12 cellular contexts compared by ENCODE assay signal in the genomic region with DNA sequence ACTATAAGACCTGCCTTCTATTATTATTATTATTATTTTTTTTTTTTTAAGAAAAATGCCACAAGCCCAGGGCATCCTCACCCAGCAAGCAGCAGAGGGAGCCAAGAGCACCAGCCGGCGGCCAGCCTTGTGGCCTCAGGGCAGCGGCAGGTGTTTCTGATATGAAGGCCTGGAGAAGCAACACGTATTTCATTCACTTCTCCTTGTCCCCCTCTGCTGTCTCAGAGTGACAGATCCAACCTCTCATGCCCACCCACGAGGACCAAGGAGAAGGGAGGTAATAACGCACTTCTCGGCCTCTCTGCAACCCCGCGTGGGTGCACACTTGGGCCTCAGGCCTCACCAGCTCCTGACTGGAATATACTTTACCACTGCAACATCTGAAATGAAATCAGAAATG. TPM values are rescaled to one million over a fixed set of nuclear protein-coding genes. Genes with fewer than 3 reads are reported as not detected.
A peak's percentile ranks its signal among the peaks of the same experiment; 100 is the strongest.
DNase-seq lines count a peak whose midpoint lies in the region; ATAC-seq, FAIRE-seq and TF ChIP-seq lines count a peak whose summit lies in the region.
"Had no signal": no experiment of that assay in that cellular context is flagged by ENCODE, and none has a peak within 500 bp of the region (broad histone marks: within the 10 kb centered on the region; RNA-seq: fewer than 3 reads in every experiment).

No MANE protein-coding gene starts in this region.

- H3K4me2 ChIP-seq in keratinocyte (ENCODE audit: control insufficient read depth, extremely low read depth, insufficient read depth, low read depth, low read length) = no peak overlapping the region

- H3K9me3 ChIP-seq in keratinocyte (ENCODE audit: control insufficient read depth, low read depth, low read length) = no peaks in the 10 kb centered on the region
- H3K9me3 ChIP-seq: breast epithelium, SJCRH30 had no signal

- peaks cover 10% of the 10 kb centered on the region for H3K4me1 ChIP-seq in keratinocyte (ENCODE audit: control insufficient read depth, extremely low read depth, insufficient read depth, low read length)
- H3K4me1 ChIP-seq: breast epithelium, SJCRH30 had no signal

- H3K9ac ChIP-seq in keratinocyte (ENCODE audit: control insufficient read depth, extremely low read depth, insufficient read depth, low read length) = no peak overlapping the region

- intact Hi-C loops in left ventricle myocardium superior (cut with micrococcal nuclease) = no loop called here
- intact Hi-C loops in Right ventricle myocardium inferior (cut with DNase I) = no loop called here

- H3K79me2 ChIP-seq in keratinocyte (ENCODE audit: control insufficient read depth, insufficient read depth, low read length) = peaks cover 83% of the 10 kb centered on the region

- H2AFZ ChIP-seq in keratinocyte (ENCODE audit: control insufficient read depth, low read length) = no peak overlapping the region

- TF ChIP-seq CTCF in keratinocyte (optimal IDR thresholded peaks at IDR 0.05 in 1 of 3, IDR thresholded peaks at IDR 0.05 in 1 of 3, conservative IDR thresholded peaks at IDR 0.05 in 1 of 3; ENCODE audit: extremely low read depth in 1 of 3, insufficient read depth in 2 of 3, low read length in 3 of 3) = peak in 2 of 3 experiments; percentile 25 to 30

- dilution Hi-C loops in keratinocyte (cut with MboI; ENCODE audit: extremely low pct_ligation_motif_present, low sequenced_read_pairs) = no loop called here

- H3K4me3 ChIP-seq in keratinocyte (ENCODE audit: control insufficient read depth in 2 of 3, extremely low read depth in 1 of 3, insufficient read depth in 2 of 3, low read depth in 1 of 3, low read length in 3 of 3) = no peak overlapping the region
- H3K4me3 ChIP-seq: breast epithelium, SJCRH30 had no signal

- H3K36me3 ChIP-seq in keratinocyte (ENCODE audit: control insufficient read depth in 2 of 2, extremely low read depth in 1 of 2, insufficient read depth in 2 of 2, low read length in 2 of 2) = no peaks in the 10 kb centered on the region
- H3K36me3 ChIP-seq: breast epithelium, SJCRH30 had no signal

- peaks cover 22% of the 10 kb centered on the region for H4K20me1 ChIP-seq in keratinocyte (ENCODE audit: control insufficient read depth, extremely low read depth, insufficient read depth, low read length)

- peaks cover 4% of the 10 kb centered on the region for H3K9me1 ChIP-seq in keratinocyte (ENCODE audit: control insufficient read depth, extremely low read depth, insufficient read depth, low read length)

- no peak overlapping the region for H3K27ac ChIP-seq in keratinocyte (ENCODE audit: control insufficient read depth, insufficient read depth, low read length)
- H3K27ac ChIP-seq: SJCRH30 had no signal

- no peak for FAIRE-seq in keratinocyte (lab: Jason Lieb, UNC)

- no peak for DNase-seq in left ventricle myocardium superior
- no peak for DNase-seq in Right ventricle myocardium inferior (ENCODE audit: missing footprints)
- no peak for DNase-seq in keratinocyte (ENCODE audit: low read depth, low spot score)
- no peak for DNase-seq in putamen (ENCODE audit: low spot score)
- DNase-seq in activated gamma-delta T cell treated with Interleukin-2 at 50 U/mL for 16 hours = no peak
- DNase-seq: foreskin melanocyte, MV-4-11 had no signal

- no peaks in the 10 kb centered on the region for H3K27me3 ChIP-seq in keratinocyte (ENCODE audit: control insufficient read depth, extremely low read depth, insufficient read depth, low read length)
- H3K27me3 ChIP-seq: breast epithelium, SJCRH30 had no signal

- ATAC-seq in left ventricle myocardium superior = peak; percentile 39
- no peak for ATAC-seq in Right ventricle myocardium inferior
- ATAC-seq in SK-N-SH treated with all-trans-retinoic acid at 6 μM for 48 hours = peak; percentile 84
- ATAC-seq in HG03095 (IDR thresholded peaks at IDR 0.05; ENCODE audit: unreplicated experiment) = no peak
- no peak for ATAC-seq in HG03354 (IDR thresholded peaks at IDR 0.05; ENCODE audit: poor library complexity, severe bottlenecking, unreplicated experiment)

TF ChIP-seq in SK-N-SH treated with all-trans-retinoic acid at 6 μM for 48 hours, 23 proteins besides CTCF, POLR2A, EP300 and RAD21 (continues in another document):
- no peak for TF ChIP-seq TOX (CRISPR knock-in tag; IDR thresholded peaks at IDR 0.05; ENCODE audit: borderline replicate concordance)
- TF ChIP-seq, protein P1, sequence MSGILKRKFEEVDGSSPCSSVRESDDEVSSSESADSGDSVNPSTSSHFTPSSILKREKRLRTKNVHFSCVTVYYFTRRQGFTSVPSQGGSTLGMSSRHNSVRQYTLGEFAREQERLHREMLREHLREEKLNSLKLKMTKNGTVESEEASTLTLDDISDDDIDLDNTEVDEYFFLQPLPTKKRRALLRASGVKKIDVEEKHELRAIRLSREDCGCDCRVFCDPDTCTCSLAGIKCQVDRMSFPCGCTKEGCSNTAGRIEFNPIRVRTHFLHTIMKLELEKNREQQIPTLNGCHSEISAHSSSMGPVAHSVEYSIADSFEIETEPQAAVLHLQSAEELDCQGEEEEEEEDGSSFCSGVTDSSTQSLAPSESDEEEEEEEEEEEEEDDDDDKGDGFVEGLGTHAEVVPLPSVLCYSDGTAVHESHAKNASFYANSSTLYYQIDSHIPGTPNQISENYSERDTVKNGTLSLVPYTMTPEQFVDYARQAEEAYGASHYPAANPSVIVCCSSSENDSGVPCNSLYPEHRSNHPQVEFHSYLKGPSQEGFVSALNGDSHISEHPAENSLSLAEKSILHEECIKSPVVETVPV (CRISPR knock-in tag; IDR thresholded peaks at IDR 0.05) = no peak
- no peak for TF ChIP-seq ISL1 (CRISPR knock-in tag; IDR thresholded peaks at IDR 0.05)
- TF ChIP-seq PPARA (CRISPR knock-in tag; IDR thresholded peaks at IDR 0.05; ENCODE audit: borderline replicate concordance) = no peak
- TF ChIP-seq, protein P2, sequence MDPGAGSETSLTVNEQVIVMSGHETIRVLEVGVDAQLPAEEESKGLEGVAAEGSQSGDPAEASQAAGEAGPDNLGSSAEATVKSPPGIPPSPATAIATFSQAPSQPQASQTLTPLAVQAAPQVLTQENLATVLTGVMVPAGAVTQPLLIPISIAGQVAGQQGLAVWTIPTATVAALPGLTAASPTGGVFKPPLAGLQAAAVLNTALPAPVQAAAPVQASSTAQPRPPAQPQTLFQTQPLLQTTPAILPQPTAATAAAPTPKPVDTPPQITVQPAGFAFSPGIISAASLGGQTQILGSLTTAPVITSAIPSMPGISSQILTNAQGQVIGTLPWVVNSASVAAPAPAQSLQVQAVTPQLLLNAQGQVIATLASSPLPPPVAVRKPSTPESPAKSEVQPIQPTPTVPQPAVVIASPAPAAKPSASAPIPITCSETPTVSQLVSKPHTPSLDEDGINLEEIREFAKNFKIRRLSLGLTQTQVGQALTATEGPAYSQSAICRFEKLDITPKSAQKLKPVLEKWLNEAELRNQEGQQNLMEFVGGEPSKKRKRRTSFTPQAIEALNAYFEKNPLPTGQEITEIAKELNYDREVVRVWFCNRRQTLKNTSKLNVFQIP (CRISPR knock-in tag; IDR thresholded peaks at IDR 0.05; ENCODE audit: borderline replicate concordance, low read depth) = no peak
- no peak for TF ChIP-seq GLIS3 (CRISPR knock-in tag; IDR thresholded peaks at IDR 0.05)
- no peak for TF ChIP-seq TCF4 (CRISPR knock-in tag; IDR thresholded peaks at IDR 0.05; ENCODE audit: borderline replicate concordance)
- TF ChIP-seq RARB (CRISPR knock-in tag; IDR thresholded peaks at IDR 0.05) = no peak
- TF ChIP-seq ZC3H10 (CRISPR knock-in tag; IDR thresholded peaks at IDR 0.05) = no peak
- TF ChIP-seq, protein P3, sequence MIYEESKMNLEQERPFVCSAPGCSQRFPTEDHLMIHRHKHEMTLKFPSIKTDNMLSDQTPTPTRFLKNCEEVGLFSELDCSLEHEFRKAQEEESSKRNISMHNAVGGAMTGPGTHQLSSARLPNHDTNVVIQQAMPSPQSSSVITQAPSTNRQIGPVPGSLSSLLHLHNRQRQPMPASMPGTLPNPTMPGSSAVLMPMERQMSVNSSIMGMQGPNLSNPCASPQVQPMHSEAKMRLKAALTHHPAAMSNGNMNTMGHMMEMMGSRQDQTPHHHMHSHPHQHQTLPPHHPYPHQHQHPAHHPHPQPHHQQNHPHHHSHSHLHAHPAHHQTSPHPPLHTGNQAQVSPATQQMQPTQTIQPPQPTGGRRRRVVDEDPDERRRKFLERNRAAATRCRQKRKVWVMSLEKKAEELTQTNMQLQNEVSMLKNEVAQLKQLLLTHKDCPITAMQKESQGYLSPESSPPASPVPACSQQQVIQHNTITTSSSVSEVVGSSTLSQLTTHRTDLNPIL (CRISPR knock-in tag; IDR thresholded peaks at IDR 0.05; ENCODE audit: low read depth) = no peak
- TF ChIP-seq SNAI2 (CRISPR knock-in tag; IDR thresholded peaks at IDR 0.05) = no peak

RNA-seq across cellular contexts. Expression of a gene that starts 25.4 kb away (rescaled TPM):
- 75.1 TPM for total RNA-seq in left ventricle myocardium superior
- 68.9 TPM for total RNA-seq in Right ventricle myocardium inferior
- polyA plus RNA-seq in keratinocyte = 41.3 to 55.0 TPM (median 43.4 TPM) in 3 replicates
- polyA plus RNA-seq in keratinocyte (2011; ENCODE audit: low read depth) = 52.6 TPM
- polyA plus RNA-seq in keratinocyte (2011; cell fraction: cytosol; rRNA removed) = 48.3 and 54.5 TPM in 2 replicates
- polyA plus RNA-seq in keratinocyte (2011; cell fraction: nucleus; rRNA removed) = 163 and 192 TPM in 2 replicates
- 40.3 and 52.6 TPM in 2 replicates for polyA plus RNA-seq in keratinocyte (2012; ENCODE audit: low replicate concordance)
- polyA minus RNA-seq in keratinocyte = 116 to 188 TPM (median 127 TPM) in 3 replicates
- polyA minus RNA-seq in keratinocyte (2011; cell fraction: cytosol; rRNA and poly(A)+ RNA removed) = 59.3 TPM
- polyA minus RNA-seq in keratinocyte (2011; cell fraction: nucleus; rRNA and poly(A)+ RNA removed) = 110 and 147 TPM in 2 replicates

RNA-seq across cellular contexts. Expression of a gene that starts 52.1 kb away (rescaled TPM):
- not detected for total RNA-seq in left ventricle myocardium superior
- total RNA-seq in Right ventricle myocardium inferior = not detected
- not detected in 3 replicates for polyA plus RNA-seq in keratinocyte
- not detected for polyA plus RNA-seq in keratinocyte (2011; ENCODE audit: low read depth)
- not detected in 2 replicates for polyA plus RNA-seq in keratinocyte (2011; cell fraction: cytosol; rRNA removed)
- not detected in 2 replicates for polyA plus RNA-seq in keratinocyte (2011; cell fraction: nucleus; rRNA removed)
- not detected in 2 replicates for polyA plus RNA-seq in keratinocyte (2012; ENCODE audit: low replicate concordance)
- not detected in 3 replicates for polyA minus RNA-seq in keratinocyte
- not detected for polyA minus RNA-seq in keratinocyte (2011; cell fraction: cytosol; rRNA and poly(A)+ RNA removed)
- not detected in 2 replicates for polyA minus RNA-seq in keratinocyte (2011; cell fraction: nucleus; rRNA and poly(A)+ RNA removed)
- total RNA-seq: breast epithelium, SJCRH30 had no signal

Comparison
In these comparisons a context has a peak if more than half of its experiments do, and no peak if none do; other contexts are left out.
1. ATAC-seq: peak in left ventricle myocardium superior (single experiment) and SK-N-SH treated with all-trans-retinoic acid at 6 μM for 48 hours (single experiment); none in Right ventricle myocardium inferior (single experiment), HG03095 (single experiment) and HG03354 (single experiment).